ENCODE assay signal across 19 cellular contexts in the genomic region with DNA sequence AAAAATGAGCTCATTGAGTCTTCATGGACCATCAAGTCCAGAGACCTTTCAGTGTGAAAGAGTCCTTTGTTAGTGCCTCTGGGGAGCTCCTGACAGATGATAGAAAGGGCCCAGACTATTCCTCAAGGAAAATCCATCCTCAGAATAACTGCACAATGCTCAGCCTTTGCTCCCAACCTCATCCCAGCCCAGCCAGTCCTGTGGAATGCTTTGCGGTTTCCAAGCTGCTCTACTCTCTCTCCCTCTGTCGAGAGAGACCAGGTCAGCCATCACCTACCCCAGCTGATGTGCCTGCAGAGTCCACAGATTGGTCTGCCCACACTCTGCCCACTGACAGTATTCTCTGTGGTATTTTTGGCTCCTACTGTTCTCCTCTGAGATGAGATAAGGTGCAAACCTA.
DNase-seq lines count a peak whose midpoint lies in the region; ATAC-seq and TF ChIP-seq lines count a peak whose summit lies in the region.
"Had no signal": no experiment of that assay in that cellular context is flagged by ENCODE, and none has a peak within 500 bp of the region (broad histone marks: within the 10 kb centered on the region; RNA-seq: fewer than 3 reads in every experiment).

No MANE protein-coding gene starts in this region.

- peaks cover 7% of the 10 kb centered on the region for H3K9me3 ChIP-seq in DND-41 (ENCODE audit: insufficient read depth, low read length, severe bottlenecking)

- peak overlapping the region; percentile 54 for H3K4me2 ChIP-seq in DND-41 (ENCODE audit: insufficient read depth, low read length)

- no peaks in the 10 kb centered on the region for H4K20me1 ChIP-seq in DND-41 (ENCODE audit: insufficient read depth, low read length)

- POLR2A ChIA-PET in GM10248 (lab: Yijun Ruan, JAX) = interaction anchor here (0.6 kb wide), 1 partner anchor 11 kb away, joined by 4 read pairs; no protein-coding TSS in a partner anchor

- H3K27ac ChIP-seq in DND-41 (ENCODE audit: low read length) = peak overlapping the region; percentile 88
- H3K27ac ChIP-seq: SK-N-MC had no signal

- CTCF ChIA-PET in GM10248 (lab: Yijun Ruan, JAX) = interaction anchor here (1.2 to 1.6 kb wide), 2 partner anchors 13 to 21 kb away, joined by 3 to 5 read pairs; no protein-coding TSS in a partner anchor

- H3K9ac ChIP-seq in DND-41 (ENCODE audit: low read depth, low read length) = peak overlapping the region; percentile 43

- no peaks in the 10 kb centered on the region for H3K27me3 ChIP-seq in DND-41 (ENCODE audit: insufficient read depth, low read length, poor library complexity)

- peaks cover 68% of the 10 kb centered on the region for H3K4me1 ChIP-seq in DND-41 (ENCODE audit: insufficient read depth, low read length)

- peak overlapping the region; percentile 29; the same call in 1 of the 2 replicates for H2AFZ ChIP-seq in DND-41 (ENCODE audit: low read depth, low read length)

- peak; percentile 32; the same call in 2 of the 3 replicates for ATAC-seq in DND-41 (ENCODE audit: insufficient read depth, low read depth)
- no peak for ATAC-seq in HG02763 (IDR thresholded peaks at IDR 0.05; ENCODE audit: unreplicated experiment)
- ATAC-seq in GM18873 (IDR thresholded peaks at IDR 0.05; ENCODE audit: low FRiP score, unreplicated experiment) = no peak
- ATAC-seq: HCT116, PC-3 had no signal

- H3K79me2 ChIP-seq in DND-41 (ENCODE audit: insufficient read depth, low read length) = no peaks in the 10 kb centered on the region

- no peaks in the 10 kb centered on the region for H3K36me3 ChIP-seq in DND-41 (ENCODE audit: insufficient read depth, low read length)

- H3K4me3 ChIP-seq in DND-41 (ENCODE audit: low read depth in 1 of 2, low read length in 2 of 2) = peak overlapping the region in 1 of 2 experiments; percentile 10; a peak in 1 of 4 replicates
- H3K4me3 ChIP-seq: SK-N-MC had no signal

- TF ChIP-seq CTCF in DND-41 (IDR thresholded peaks at IDR 0.05; ENCODE audit: borderline replicate concordance, extremely low read depth, low read length, poor library complexity, severe bottlenecking) (no peak), GM10248 (IDR thresholded peaks at IDR 0.05; ENCODE audit: control extremely low read depth, extremely low read depth, low read depth, missing control alignments) (no peak)

- DNase-seq in DND-41 (peak; percentile 27), M059J (ENCODE audit: low read depth) (peak; percentile 74), glomerular visceral epithelial cell (ENCODE audit: extremely low spot score) (peak; percentile 28), superior temporal gyrus (ENCODE audit: extremely low spot score) (peak; percentile 12), GM10248 (ENCODE audit: extremely low spot score) (no peak)
- DNase-seq: C1 segment of cervical spinal cord; DMS153; KG1; NCI-H1105; NCI-H1694 treated with DMSO at 0.1 percent for 48 hours; NCI-H345; NCI-H526 treated with DMSO at 0.1 percent for 48 hours; NK-92 treated with Interleukin-12 subunit alpha and Interleukin-12 subunit beta, amount 100 ng/mL, for 24 hours; PC-3; T-helper 1 cell had no signal
